ENCODE assay signal across 9 cellular contexts in the genomic region with DNA sequence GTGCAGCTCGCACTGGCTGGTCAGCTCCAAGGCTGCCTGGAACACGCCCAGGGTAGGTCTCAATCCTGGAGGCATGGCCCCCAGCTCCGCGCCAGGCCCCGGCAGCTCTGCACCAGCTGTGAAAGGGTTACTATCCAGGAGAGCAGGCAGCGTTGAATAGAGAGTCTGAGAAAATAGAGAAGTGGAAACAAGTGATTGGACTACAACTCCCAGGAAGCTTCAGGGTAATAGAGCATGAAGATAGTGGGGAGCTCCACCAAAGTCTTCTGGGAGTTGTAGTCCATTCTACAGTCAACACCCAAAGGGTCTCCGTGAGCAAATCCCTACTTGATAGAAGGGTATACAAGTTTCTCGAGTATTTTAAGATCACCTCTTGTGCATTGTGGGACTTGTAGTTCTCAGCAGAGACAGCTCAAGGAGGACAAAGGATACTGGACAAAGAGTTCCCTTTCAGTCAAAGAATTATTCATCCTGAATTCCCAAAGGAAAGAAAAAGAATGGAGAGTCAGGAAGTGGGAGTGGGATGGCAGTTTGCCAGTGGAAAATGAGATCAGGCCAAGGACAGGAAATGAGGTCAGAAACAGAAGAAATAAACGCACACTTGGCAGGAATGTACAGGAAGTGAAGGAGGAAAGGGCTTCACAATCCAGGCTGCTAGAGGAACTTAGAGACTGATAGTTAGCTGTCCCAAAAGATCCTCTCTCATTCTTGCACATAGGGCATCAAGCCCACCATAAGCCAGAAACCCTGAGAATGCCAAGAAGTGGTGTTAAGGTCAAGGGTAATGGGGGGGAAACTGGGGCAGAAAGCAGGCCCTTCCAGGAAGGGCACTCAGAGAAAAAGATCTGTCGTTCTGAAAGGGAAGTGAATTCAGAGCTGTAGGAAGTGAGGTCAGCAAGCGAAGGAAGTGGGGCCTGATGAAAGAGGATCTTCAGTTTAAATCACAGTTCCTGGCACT. TPM values are rescaled to one million over a fixed set of nuclear protein-coding genes. Genes with fewer than 3 reads are reported as not detected.
DNase-seq lines count a peak whose midpoint lies in the region; ATAC-seq and TF ChIP-seq lines count a peak whose summit lies in the region.
"Had no signal": no experiment of that assay in that cellular context is flagged by ENCODE, and none has a peak within 500 bp of the region (broad histone marks: within the 10 kb centered on the region; RNA-seq: fewer than 3 reads in every experiment).

No MANE protein-coding gene starts in this region.

- no peaks in the 10 kb centered on the region for H3K36me3 ChIP-seq in KOPT-K1 (ENCODE audit: insufficient read depth, low read length)
- H3K36me3 ChIP-seq in SJSA1 = no peaks in the 10 kb centered on the region
- no peaks in the 10 kb centered on the region for H3K36me3 ChIP-seq in colonic mucosa
- no peaks in the 10 kb centered on the region for H3K36me3 ChIP-seq in right lobe of liver

- DNase-seq in DMS153 treated with DMSO at 0.1 percent for 48 hours (lab: John Stamatoyannopoulos, UW; ENCODE audit: unreplicated experiment) (peak; percentile 91), SJSA1 (ENCODE audit: low read depth in 1 of 2, low spot score in 2 of 2) (peak; percentile 90 to 94), colonic mucosa (peak; percentile 66), right lobe of liver (no peak), NCI-H187 (lab: John Stamatoyannopoulos, UW) (no peak), T-helper 9 cell (no peak)

- H3K9ac ChIP-seq in colonic mucosa (ENCODE audit: low read depth in 2 of 2, low read length in 2 of 2) = no peak overlapping the region

- TF ChIP-seq POLR2A in right lobe of liver (IDR thresholded peaks at IDR 0.05) = no peak

- H3K27ac ChIP-seq in KOPT-K1 (ENCODE audit: low read depth, low read length, poor library complexity, severe bottlenecking) = peak overlapping the region; percentile 55
- H3K27ac ChIP-seq in SJSA1 = peak overlapping the region; percentile 88
- H3K27ac ChIP-seq in colonic mucosa = peak overlapping the region; percentile 46
- peak overlapping the region; percentile 50 to 64 (median 55) for H3K27ac ChIP-seq in right lobe of liver
- H3K27ac ChIP-seq in temporal lobe (ENCODE audit: low read depth, low read length) = peak overlapping the region; percentile 64

- H3K27me3 ChIP-seq in SJSA1 (replicated peaks) (no peaks in the 10 kb centered on the region), colonic mucosa (no peaks in the 10 kb centered on the region), right lobe of liver (no peaks in the 10 kb centered on the region)

- ATAC-seq in right lobe of liver = peak; percentile 17 to 36 (median 28)

- intact Hi-C loops in colonic mucosa (cut with DNase I) (no loop called here), right lobe of liver (cut with DNase I) (no loop called here)

- peaks cover 5% of the 10 kb centered on the region for H3K9me3 ChIP-seq in KOPT-K1 (ENCODE audit: insufficient read depth, low read length, poor library complexity, severe bottlenecking)
- 0 out of 2 replicates have a peak, but pooled peaks cover 5% of the 10 kb centered on the region for H3K9me3 ChIP-seq in SJSA1 (replicated peaks)
- no peaks in the 10 kb centered on the region for H3K9me3 ChIP-seq in colonic mucosa
- H3K9me3 ChIP-seq in right lobe of liver = no peaks in the 10 kb centered on the region

- 39% methylated on average over 9 of the region's 11 CpGs for WGBS in right lobe of liver (ENCODE audit: insufficient coverage, low coverage, low lambda C conversion rate, missing lambda C conversion rate)

- TF ChIP-seq CTCF in colonic mucosa (IDR thresholded peaks at IDR 0.05) (no peak), right lobe of liver (IDR thresholded peaks at IDR 0.05) (no peak)

- H3K4me1 ChIP-seq in SJSA1 (replicated peaks) (peaks cover 22% of the 10 kb centered on the region), colonic mucosa (no peaks in the 10 kb centered on the region), right lobe of liver (no peaks in the 10 kb centered on the region)

- H3K4me3 ChIP-seq in SJSA1 = no peak overlapping the region
- no peak overlapping the region for H3K4me3 ChIP-seq in colonic mucosa
- no peak overlapping the region for H3K4me3 ChIP-seq in right lobe of liver

RNA-seq across cellular contexts. Expression of gene MAMSTR, which starts 5.5 kb away (rescaled TPM):
- total RNA-seq in SJSA1 (2014; rRNA removed; shearing (Covaris generic)) = 0.16 TPM in 1 of 2 replicates, not detected in the other
- total RNA-seq in colonic mucosa (1 to 10 TPM in 1 of 2 donors, under 1 TPM in 1; 0.35 to 1.2 TPM), right lobe of liver (under 1 TPM in 5 of 6 experiments, not detected in 1; 0.22 to 0.37 (median 0.24) TPM), temporal lobe (0.74 TPM)

RNA-seq across cellular contexts. Expression of gene RASIP1, which starts 15.3 kb away (rescaled TPM):
- 0.21 and 0.53 TPM in 2 replicates for total RNA-seq in SJSA1 (2014; rRNA removed; shearing (Covaris generic))
- total RNA-seq in colonic mucosa (1 to 10 TPM; 2.2 to 4.8 TPM), right lobe of liver (1 to 10 TPM; 2.7 to 6.7 (median 4.9) TPM), temporal lobe (3.9 TPM)

RNA-seq across cellular contexts. Expression of gene IZUMO1, which starts 21.6 kb away (rescaled TPM):
- total RNA-seq in SJSA1 (2014; rRNA removed; shearing (Covaris generic)) = not detected in 2 replicates
- not detected for total RNA-seq in colonic mucosa
- under 1 TPM in 5 of 6 experiments, not detected in 1; 0.10 to 0.35 (median 0.13) TPM for total RNA-seq in right lobe of liver
- total RNA-seq in temporal lobe = not detected
- total RNA-seq: T-helper 2 cell treated with Interferon-gamma antibody and Interleukin-4, amounts not matched to agents 100 ng/mL and 5 ng/mL, for 36 hours had no signal

RNA-seq across cellular contexts. Expression of gene FUT1, which starts 27.4 kb away (rescaled TPM):
- not detected in 2 replicates for total RNA-seq in SJSA1 (2014; rRNA removed; shearing (Covaris generic))
- total RNA-seq in colonic mucosa = under 1 TPM; 0.59 to 0.80 TPM
- 1 to 10 TPM in 3 of 6 experiments, under 1 TPM in 3; 0.22 to 1.9 (median 0.93) TPM for total RNA-seq in right lobe of liver
- 0.49 TPM for total RNA-seq in temporal lobe

RNA-seq across cellular contexts. Expression of gene FUT2, which starts 29.3 kb away (rescaled TPM):
- not detected in 2 replicates for total RNA-seq in SJSA1 (2014; rRNA removed; shearing (Covaris generic))
- 100 to 1,000 TPM; 125 to 141 TPM for total RNA-seq in colonic mucosa
- 1 to 10 TPM in 1 of 6 experiments, not detected in 5; 2.6 TPM for total RNA-seq in right lobe of liver
- under 0.01 TPM for total RNA-seq in temporal lobe
- total RNA-seq: T-helper 2 cell treated with Interferon-gamma antibody and Interleukin-4, amounts not matched to agents 100 ng/mL and 5 ng/mL, for 36 hours had no signal

Comparison
In these comparisons a context has a peak if more than half of its experiments do, and no peak if none do; other contexts are left out.
1. DNase-seq: peak in DMS153 treated with DMSO at 0.1 percent for 48 hours (single experiment), SJSA1 (2 of 2) and colonic mucosa (single experiment); none in right lobe of liver (0 of 3), NCI-H187 (0 of 2) and T-helper 9 cell (single experiment).
2. Peak in every context shown above with its lines, with median percentiles within 50 percentile points of each other: H3K27ac ChIP-seq.